Comparison of ENCODE assay signal across 8 cellular contexts in the genomic region with DNA sequence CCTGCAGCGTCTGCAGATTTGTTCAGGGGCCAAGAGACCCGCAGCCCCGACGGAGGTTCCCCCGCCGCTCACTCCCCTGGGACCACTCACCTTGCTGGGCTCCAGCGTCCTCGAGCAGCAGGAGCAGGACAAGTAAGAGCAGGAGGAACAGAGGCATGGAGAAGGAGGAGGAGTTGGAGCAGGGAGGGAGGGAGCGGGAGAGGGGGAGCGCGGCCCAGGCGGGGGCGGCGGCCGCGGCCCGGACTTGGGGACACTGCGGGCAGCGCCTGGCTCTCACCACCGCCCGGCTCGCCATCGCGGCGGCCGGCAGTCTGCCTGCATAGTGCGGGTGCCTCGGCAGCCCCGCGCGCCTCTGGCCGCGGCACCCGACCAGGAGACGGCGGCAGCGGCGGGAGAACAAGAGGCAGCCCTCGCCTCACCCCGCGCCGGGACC. TPM values are rescaled to one million over a fixed set of nuclear protein-coding genes. Genes with fewer than 3 reads are reported as not detected.
A peak's percentile ranks its signal among the peaks of the same experiment; 100 is the strongest.
DNase-seq lines count a peak whose midpoint lies in the region; ATAC-seq and TF ChIP-seq lines count a peak whose summit lies in the region.

No MANE protein-coding gene starts in this region.

- no peaks in the 10 kb centered on the region for H3K9me3 ChIP-seq in vagina

- peaks cover 16% of the 10 kb centered on the region for H3K4me1 ChIP-seq in vagina

- peak; percentile 23 for ATAC-seq in HG02588 (IDR thresholded peaks at IDR 0.05; ENCODE audit: unreplicated experiment)

- TF ChIP-seq POLR2A in vagina (IDR thresholded peaks at IDR 0.05) = no peak

- H3K36me3 ChIP-seq in vagina = no peaks in the 10 kb centered on the region

- H3K27me3 ChIP-seq in vagina = no peaks in the 10 kb centered on the region

- no peaks in the 10 kb centered on the region for H3K27me3 Mint-ChIP-seq in nephron (ENCODE audit: low read depth)

- peak overlapping the region; percentile 55 to 97 (median 82) for H3K27ac Mint-ChIP-seq in nephron

- H3K36me3 Mint-ChIP-seq in nephron (ENCODE audit: low read depth) = peaks cover 5% of the 10 kb centered on the region

- no peaks in the 10 kb centered on the region for H3K9me3 Mint-ChIP-seq in nephron

- DNase-seq in NCI-H1436 (lab: John Stamatoyannopoulos, UW) (peak; percentile 64), NCI-H1436 treated with DMSO at 0.1 percent for 48 hours (lab: John Stamatoyannopoulos, UW) (no peak), NCI-H1092 treated with DMSO at 0.1 percent for 48 hours (lab: John Stamatoyannopoulos, UW) (peak; percentile 61), foreskin fibroblast (peak in 1 of 2 donors; percentile 80), vagina (ENCODE audit: extremely low spot score in 2 of 2) (peak in 1 of 2 donors; percentile 88)
- peak; percentile 0 for DNase-seq in activated effector memory CD4-positive, alpha-beta T cell treated with Interleukin-2 at 50 U/mL for 16 hours

- TF ChIP-seq CTCF in foreskin fibroblast (IDR thresholded peaks at IDR 0.05; ENCODE audit: low read depth, low read length) (no peak), nephron (IDR thresholded peaks at IDR 0.05; ENCODE audit: unreplicated experiment in 3 of 3) (no peak), vagina (IDR thresholded peaks at IDR 0.05) (no peak)

- peaks cover 25% of the 10 kb centered on the region for H3K4me1 Mint-ChIP-seq in nephron

- intact Hi-C loops in vagina (cut with DNase I) = no loop called here

- peak overlapping the region; percentile 86 for H3K27ac ChIP-seq in vagina

- peak overlapping the region; percentile 92 to 95 (median 93) for H3K4me3 Mint-ChIP-seq in nephron

- peak overlapping the region; percentile 79 to 84 for H3K4me3 ChIP-seq in foreskin fibroblast (ENCODE audit: low read depth in 1 of 2, low read length in 2 of 2)
- H3K4me3 ChIP-seq in vagina = peak overlapping the region; percentile 85

RNA-seq across cellular contexts. Expression of gene DCBLD2, which starts 0.4 kb away (rescaled TPM):
- 36.1 TPM for total RNA-seq in vagina
